ENCODE assay signal across 1 cellular context in genomic region chr1:236394905-236395779, GRCh38.
TF ChIP-seq lines count a peak whose summit lies in the region.

No MANE protein-coding gene starts in this region.

TF ChIP-seq in K562, 482 proteins besides CTCF, POLR2A, EP300 and RAD21 (continued from another document and continues in another):
- no peak for TF ChIP-seq HMGXB4 (CRISPR knock-in tag; IDR thresholded peaks at IDR 0.05)
- TF ChIP-seq NCOA4 (IDR thresholded peaks at IDR 0.05; ENCODE audit: partially characterized antibody): no peak
- TF ChIP-seq ZNF23 (CRISPR knock-in tag; IDR thresholded peaks at IDR 0.05): no peak
- TF ChIP-seq ZNF695 (CRISPR knock-in tag; IDR thresholded peaks at IDR 0.05): no peak
- no peak for TF ChIP-seq POLR2AphosphoS2 (IDR thresholded peaks at IDR 0.05; ENCODE audit: low read length)
- TF ChIP-seq SRSF3 (IDR thresholded peaks at IDR 0.05; ENCODE audit: insufficient read depth, low read length): peak; percentile 86; the same call in 1 of the 2 replicates
- TF ChIP-seq CC2D1A (IDR thresholded peaks at IDR 0.05): no peak
- no peak for TF ChIP-seq HIVEP1 (CRISPR knock-in tag; IDR thresholded peaks at IDR 0.05)
- TF ChIP-seq THRAP3 (IDR thresholded peaks at IDR 0.05; ENCODE audit: borderline replicate concordance): no peak
- TF ChIP-seq ZNF707 (CRISPR knock-in tag; conservative IDR thresholded peaks at IDR 0.05): no peak
- no peak for TF ChIP-seq SMAD1 (IDR thresholded peaks at IDR 0.05; ENCODE audit: low read depth, low read length, partially characterized antibody)
- no peak for TF ChIP-seq POLR3A (IDR thresholded peaks at IDR 0.05; ENCODE audit: borderline replicate concordance, extremely low read depth, insufficient read depth, insufficient read length)
- TF ChIP-seq DEAF1 (CRISPR knock-in tag; IDR thresholded peaks at IDR 0.05): no peak
- TF ChIP-seq HDGF (IDR thresholded peaks at IDR 0.05): no peak
- TF ChIP-seq CXXC5 (CRISPR knock-in tag; IDR thresholded peaks at IDR 0.05): peak; percentile 88
- no peak for TF ChIP-seq HNRNPK (IDR thresholded peaks at IDR 0.05; ENCODE audit: low read depth, low read length, poor library complexity, severe bottlenecking)
- no peak for TF ChIP-seq HOMEZ (CRISPR knock-in tag; IDR thresholded peaks at IDR 0.05)
- TF ChIP-seq AFF4 (CRISPR knock-in tag; IDR thresholded peaks at IDR 0.05): no peak
- TF ChIP-seq ARID2 (IDR thresholded peaks at IDR 0.05): no peak
- TF ChIP-seq ZNF655 (CRISPR knock-in tag; IDR thresholded peaks at IDR 0.05): no peak
- no peak for TF ChIP-seq KDM1A (IDR thresholded peaks at IDR 0.05)
- TF ChIP-seq SMAD3 (CRISPR knock-in tag; conservative IDR thresholded peaks at IDR 0.05): no peak
- TF ChIP-seq TFE3 (CRISPR knock-in tag; IDR thresholded peaks at IDR 0.05): no peak
- TF ChIP-seq ZFP30 (CRISPR knock-in tag; IDR thresholded peaks at IDR 0.05; ENCODE audit: borderline replicate concordance): no peak
- no peak for TF ChIP-seq MTA1 (IDR thresholded peaks at IDR 0.05; ENCODE audit: borderline replicate concordance)
- peak in 1 of 3 experiments; percentile 36 for TF ChIP-seq YY1 (IDR thresholded peaks at IDR 0.05; ENCODE audit: borderline replicate concordance in 1 of 3, control insufficient read depth in 1 of 3, extremely low read depth in 1 of 3, insufficient read depth in 3 of 3, insufficient read length in 1 of 3, insufficient replicate concordance in 2 of 3, low read depth in 1 of 3, low read length in 2 of 3)
- TF ChIP-seq MYC (IDR thresholded peaks at IDR 0.05; ENCODE audit: low read depth, low read length): peak; percentile 50
- TF ChIP-seq MYC (CRISPR knock-in tag; IDR thresholded peaks at IDR 0.05; ENCODE audit: borderline replicate concordance, low read depth): no peak
- TF ChIP-seq TAL1 (IDR thresholded peaks at IDR 0.05): no peak
- TF ChIP-seq RBFOX2 (IDR thresholded peaks at IDR 0.05; ENCODE audit: low read depth, low read length): peak; percentile 92
- no peak for TF ChIP-seq ZSCAN29 (IDR thresholded peaks at IDR 0.05)
- no peak for TF ChIP-seq AFF1 (IDR thresholded peaks at IDR 0.05; ENCODE audit: low read depth in 1 of 2, partially characterized antibody in 2 of 2)
- TF ChIP-seq U2AF2 (optimal IDR thresholded peaks at IDR 0.05; ENCODE audit: low read depth, low read length): no peak
- no peak for TF ChIP-seq ATF3 (IDR thresholded peaks at IDR 0.05)
- no peak; the same call in 1 of the 2 replicates for TF ChIP-seq ATF3 (CRISPR knock-in tag; conservative IDR thresholded peaks at IDR 0.05)
- TF ChIP-seq PPARD (CRISPR knock-in tag; IDR thresholded peaks at IDR 0.05): no peak
- no peak for TF ChIP-seq ATF2 (CRISPR knock-in tag; IDR thresholded peaks at IDR 0.05)
- TF ChIP-seq ZNF224 (CRISPR knock-in tag; IDR thresholded peaks at IDR 0.05): no peak
- TF ChIP-seq POLR2AphosphoS5 (IDR thresholded peaks at IDR 0.05; ENCODE audit: control insufficient read depth, insufficient read depth, low read depth, low read length): no peak; the same call in 1 of the 2 replicates
- TF ChIP-seq ZNF217 (CRISPR knock-in tag; IDR thresholded peaks at IDR 0.05): no peak
- TF ChIP-seq NFIX (CRISPR knock-in tag; IDR thresholded peaks at IDR 0.05; ENCODE audit: low read depth): no peak
- TF ChIP-seq ZFP1 (CRISPR knock-in tag; IDR thresholded peaks at IDR 0.05): no peak
- no peak for TF ChIP-seq HNRNPH1 (optimal IDR thresholded peaks at IDR 0.05; ENCODE audit: low read depth, low read length)
- TF ChIP-seq BCOR (IDR thresholded peaks at IDR 0.05): peak; percentile 44; the same call in 1 of the 2 replicates
- TF ChIP-seq OTX1 (CRISPR knock-in tag; IDR thresholded peaks at IDR 0.05): peak; percentile 41; the same call in 1 of the 2 replicates
- peak; percentile 14; the same call in 1 of the 2 replicates for TF ChIP-seq ZBTB9 (CRISPR knock-in tag; IDR thresholded peaks at IDR 0.05)
